ENCODE assay signal across 9 cellular contexts in genomic region chr10:68954904-68955303, GRCh38. TPM values are rescaled to one million over a fixed set of nuclear protein-coding genes. Genes with fewer than 3 reads are reported as not detected.
A peak's percentile ranks its signal among the peaks of the same experiment; 100 is the strongest.
DNase-seq lines count a peak whose midpoint lies in the region; ATAC-seq and TF ChIP-seq lines count a peak whose summit lies in the region.
"Had no signal": no experiment of that assay in that cellular context is flagged by ENCODE, and none has a peak within 500 bp of the region (broad histone marks: within the 10 kb centered on the region; RNA-seq: fewer than 3 reads in every experiment).

No MANE protein-coding gene starts in this region.

- intact Hi-C loops in activated T-helper 2 cell treated with anti-CD3 and anti-CD28 coated beads, Interferon-gamma antibody, Interleukin-2, Interleukin-4, amounts not matched to agents 10 μg/mL and 5 μg/mL and 100 μg/mL, durations not matched to agents 14 hours and 24 hours and 36 hours (cut with micrococcal nuclease), result no loop called here
- intact Hi-C loops in lower lobe of right lung (cut with DNase I), result no loop called here
- intact Hi-C loops in aorta (cut with DNase I), result no loop called here

- H3K27ac Mint-ChIP-seq in activated T-helper 2 cell treated with anti-CD3 and anti-CD28 coated beads, Interferon-gamma antibody, Interleukin-2, Interleukin-4, amounts not matched to agents 10 μg/mL and 5 μg/mL and 100 μg/mL, durations not matched to agents 14 hours and 24 hours and 36 hours, result peak overlapping the region; percentile 67

- H3K27me3 Mint-ChIP-seq in activated T-helper 2 cell treated with anti-CD3 and anti-CD28 coated beads, Interferon-gamma antibody, Interleukin-2, Interleukin-4, amounts not matched to agents 10 μg/mL and 5 μg/mL and 100 μg/mL, durations not matched to agents 14 hours and 24 hours and 36 hours (ENCODE audit: low read depth), result no peaks in the 10 kb centered on the region

- H3K9me3 ChIP-seq in lower lobe of right lung (no peaks in the 10 kb centered on the region), aorta (ENCODE audit: control insufficient read depth, low read length) (no peaks in the 10 kb centered on the region)
- H3K9me3 ChIP-seq: tibial artery had no signal

- H3K9me3 Mint-ChIP-seq in activated T-helper 2 cell treated with anti-CD3 and anti-CD28 coated beads, Interferon-gamma antibody, Interleukin-2, Interleukin-4, amounts not matched to agents 10 μg/mL and 5 μg/mL and 100 μg/mL, durations not matched to agents 14 hours and 24 hours and 36 hours, result no peaks in the 10 kb centered on the region

- WGBS in aorta, 2 donors, result 92 to 93% methylated on average over 12 of the region's 12 CpGs

- ATAC-seq in lower lobe of right lung, result no peak
- ATAC-seq in aorta (ENCODE audit: low FRiP score), result no peak

- H3K4me3 ChIP-seq in HFF-Myc (replicated peaks; ENCODE audit: low read depth, low read length) (peak overlapping the region; percentile 73), lower lobe of right lung (peak overlapping the region; percentile 99), aorta (ENCODE audit: low read length in 2 of 2) (no peak overlapping the region)

- H3K27me3 ChIP-seq in lower lobe of right lung (ENCODE audit: low read depth) (no peaks in the 10 kb centered on the region), aorta (ENCODE audit: control insufficient read depth in 1 of 2, insufficient read depth in 2 of 2, low read length in 1 of 2) (no peaks in the 10 kb centered on the region)
- H3K27me3 ChIP-seq: tibial artery had no signal

- peaks cover 41% of the 10 kb centered on the region for H3K36me3 Mint-ChIP-seq in activated T-helper 2 cell treated with anti-CD3 and anti-CD28 coated beads, Interferon-gamma antibody, Interleukin-2, Interleukin-4, amounts not matched to agents 10 μg/mL and 5 μg/mL and 100 μg/mL, durations not matched to agents 14 hours and 24 hours and 36 hours (ENCODE audit: low read depth)

- peak overlapping the region; percentile 67 for H3K4me3 Mint-ChIP-seq in activated T-helper 2 cell treated with anti-CD3 and anti-CD28 coated beads, Interferon-gamma antibody, Interleukin-2, Interleukin-4, amounts not matched to agents 10 μg/mL and 5 μg/mL and 100 μg/mL, durations not matched to agents 14 hours and 24 hours and 36 hours (ENCODE audit: low read depth)

- H3K4me1 ChIP-seq in lower lobe of right lung (peaks cover 25% of the 10 kb centered on the region), aorta (ENCODE audit: control insufficient read depth in 1 of 2, insufficient read depth in 2 of 2, low read length in 2 of 2) (peaks cover 0 to 8% of the 10 kb centered on the region in 2 donors)

- H3K36me3 ChIP-seq in lower lobe of right lung (peaks cover 15% of the 10 kb centered on the region), aorta (ENCODE audit: control insufficient read depth in 1 of 2, insufficient read depth in 2 of 2, low read length in 1 of 2) (no peaks in the 10 kb centered on the region)

- TF ChIP-seq CTCF in C4-2B (conservative IDR thresholded peaks at IDR 0.05) (no peak), HFF-Myc (IDR thresholded peaks at IDR 0.05; ENCODE audit: low read depth, low read length, missing control alignments) (no peak), lower lobe of right lung (IDR thresholded peaks at IDR 0.05) (no peak)

- peaks cover 19% of the 10 kb centered on the region for H3K4me1 Mint-ChIP-seq in activated T-helper 2 cell treated with anti-CD3 and anti-CD28 coated beads, Interferon-gamma antibody, Interleukin-2, Interleukin-4, amounts not matched to agents 10 μg/mL and 5 μg/mL and 100 μg/mL, durations not matched to agents 14 hours and 24 hours and 36 hours (ENCODE audit: low read depth)

- DNase-seq in HFF-Myc (ENCODE audit: extremely low read depth, low read depth) (no peak), lower lobe of right lung (no peak), ecto neural progenitor cell (ENCODE audit: low spot score) (no peak), NCI-H345 treated with DMSO at 0.1 percent for 48 hours (lab: John Stamatoyannopoulos, UW; ENCODE audit: unreplicated experiment) (no peak), aorta (no peak)
- no peak for DNase-seq in activated T-helper 2 cell treated with anti-CD3 and anti-CD28 coated beads, Interferon-gamma antibody, Interleukin-2, Interleukin-4, amounts not matched to agents 10 μg/mL and 5 μg/mL and 100 μg/mL, durations not matched to agents 14 hours and 24 hours and 36 hours (ENCODE audit: low spot score)
- DNase-seq in activated CD8-positive, alpha-beta memory T cell treated with anti-CD3 and anti-CD28 coated beads, Interleukin-2, amount 50 U/mL, for 48 hours, result no peak
- DNase-seq: tibial artery had no signal

- H3K27ac ChIP-seq in C4-2B, result peak overlapping the region; percentile 94
- H3K27ac ChIP-seq in lower lobe of right lung, result peak overlapping the region; percentile 97
- no peak overlapping the region for H3K27ac ChIP-seq in aorta (ENCODE audit: low read depth in 1 of 2, low read length in 2 of 2)

RNA-seq across cellular contexts. Expression of gene DDX21, which starts 1.1 kb away (rescaled TPM):
- 205 and 210 TPM in 2 replicates for total RNA-seq in activated T-helper 2 cell treated with anti-CD3 and anti-CD28 coated beads, Interferon-gamma antibody, Interleukin-2, Interleukin-4, amounts not matched to agents 10 μg/mL and 5 μg/mL and 100 μg/mL, durations not matched to agents 14 hours and 24 hours and 36 hours
- 43.4 TPM for total RNA-seq in lower lobe of right lung
- total RNA-seq in aorta, result 10 to 100 TPM; 34.9 to 52.4 TPM
- polyA plus RNA-seq in aorta, result 10 to 100 TPM; 13.7 to 22.0 TPM

RNA-seq across cellular contexts. Expression of gene KIFBP, which starts 33.7 kb away (rescaled TPM):
- total RNA-seq in activated T-helper 2 cell treated with anti-CD3 and anti-CD28 coated beads, Interferon-gamma antibody, Interleukin-2, Interleukin-4, amounts not matched to agents 10 μg/mL and 5 μg/mL and 100 μg/mL, durations not matched to agents 14 hours and 24 hours and 36 hours, result 16.7 and 17.1 TPM in 2 replicates
- total RNA-seq in lower lobe of right lung, result 20.6 TPM
- 10 to 100 TPM; 27.4 to 28.4 TPM for total RNA-seq in aorta
- polyA plus RNA-seq in aorta, result 10 to 100 TPM; 19.0 to 23.3 TPM

RNA-seq across cellular contexts. Expression of gene DDX50, which starts 53.8 kb away (rescaled TPM):
- total RNA-seq in activated T-helper 2 cell treated with anti-CD3 and anti-CD28 coated beads, Interferon-gamma antibody, Interleukin-2, Interleukin-4, amounts not matched to agents 10 μg/mL and 5 μg/mL and 100 μg/mL, durations not matched to agents 14 hours and 24 hours and 36 hours, result 57.0 and 63.4 TPM in 2 replicates
- total RNA-seq in lower lobe of right lung (29.3 TPM), aorta (10 to 100 TPM; 32.0 to 36.5 TPM)
- 10 to 100 TPM; 34.0 to 39.8 TPM for polyA plus RNA-seq in aorta

Comparison
In these comparisons a context has a peak if more than half of its experiments do, and no peak if none do; other contexts are left out.
1. H3K27ac ChIP-seq: peak in C4-2B (single experiment) and lower lobe of right lung (single experiment); none in aorta (0 of 2).
2. H3K4me3 ChIP-seq: peak in HFF-Myc (single experiment) and lower lobe of right lung (single experiment); none in aorta (0 of 2).